ENCODE assay signal across 8 cellular contexts in the genomic region with DNA sequence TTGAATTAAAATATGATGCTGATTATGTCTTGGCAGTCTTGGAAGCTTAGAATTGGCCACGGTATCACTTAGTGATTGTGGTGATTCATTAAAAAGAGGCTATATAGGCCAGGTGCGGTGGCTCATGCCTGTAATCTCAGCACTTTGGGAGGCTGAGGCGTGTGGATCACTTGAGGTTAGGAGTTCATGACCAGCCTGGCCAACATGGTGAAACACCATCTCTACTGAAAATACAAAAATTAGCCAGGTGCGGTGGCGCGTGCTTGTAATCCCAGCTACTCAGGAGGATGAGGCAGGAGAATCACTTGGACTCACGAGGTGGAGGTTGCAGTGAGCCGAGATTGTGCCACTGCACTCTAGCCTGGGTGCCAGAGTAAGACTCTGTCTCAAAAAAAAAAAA. TPM values are rescaled to one million over a fixed set of nuclear protein-coding genes. Genes with fewer than 3 reads are reported as not detected.
DNase-seq lines count a peak whose midpoint lies in the region; ATAC-seq and TF ChIP-seq lines count a peak whose summit lies in the region.
"Not testable (repeated sequence)": the region's sequence is repeated elsewhere in the genome, so short reads cannot be mapped to it uniquely, and the experiment has no call there.

No MANE protein-coding gene starts in this region.

- H3K4me3 Mint-ChIP-seq in activated CD4-positive, alpha-beta memory T cell treated with anti-CD3 and anti-CD28 coated beads for 36 hours, result peak overlapping the region; percentile 88
- peak overlapping the region; percentile 92 to 99 (median 96) for H3K4me3 Mint-ChIP-seq in brain

- H3K4me1 ChIP-seq in DOHH2 (ENCODE audit: control insufficient read depth, low read length), result peaks cover 33% of the 10 kb centered on the region
- not testable (repeated sequence) for H3K4me1 ChIP-seq in NT2/D1 (ENCODE audit: insufficient read depth, insufficient read length); mesodermal cell (ENCODE audit: control insufficient read depth, insufficient read depth, low read length, poor library complexity, severe bottlenecking); uterus
- H3K4me1 ChIP-seq in gastrocnemius medialis, result peaks cover 39 to 50% of the 10 kb centered on the region in 2 donors

- intact Hi-C loops in activated CD4-positive, alpha-beta memory T cell treated with anti-CD3 and anti-CD28 coated beads for 36 hours (cut with micrococcal nuclease); uterus (cut with DNase I; ENCODE audit: low total_unique reads): not testable (repeated sequence)
- intact Hi-C loops in gastrocnemius medialis (cut with DNase I; ENCODE audit: low total_unique reads), result loop anchor here (5.0 kb wide), 1 partner anchor 66 kb away; no protein-coding TSS in a partner anchor

- not testable (repeated sequence) for DNase-seq in NT2/D1 (ENCODE audit: low read depth, low spot score); foreskin fibroblast; uterus
- DNase-seq in activated CD4-positive, alpha-beta memory T cell treated with anti-CD3 and anti-CD28 coated beads for 36 hours, result peak; percentile 33
- peak; percentile 73 to 82 for DNase-seq in gastrocnemius medialis

- in situ Hi-C loops in gastrocnemius medialis (cut with MboI; ENCODE audit: low sequenced_read_pairs in 4 of 4), result loop anchor here in 1 of 4 donors (5.0 kb wide), 1 partner anchor 84 kb away; no protein-coding TSS in a partner anchor

- CTCF ChIA-PET in activated CD4-positive, alpha-beta memory T cell treated with anti-CD3 and anti-CD28 coated beads for 36 hours (lab: Charles Lee), result interaction anchor here (1.0 to 1.2 kb wide), 2 partner anchors 83 to 86 kb away, joined by 3 to 5 read pairs; no protein-coding TSS in a partner anchor

- POLR2A ChIA-PET in activated CD4-positive, alpha-beta memory T cell treated with anti-CD3 and anti-CD28 coated beads for 36 hours (lab: Charles Lee), result interaction anchor here (0.7 to 1.2 kb wide), 3 partner anchors 10 to 51 kb away, joined by 3 to 5 read pairs (median 3); no protein-coding TSS in a partner anchor

- 36 to 75% methylated on average over 2 to 4 of the region's 8 CpGs for WGBS in mesodermal cell (ENCODE audit: insufficient coverage in 2 of 2), 2 experiments

- H3K9ac ChIP-seq in NT2/D1 (ENCODE audit: insufficient read length, low read depth), result not testable (repeated sequence)

- H3K4me2 ChIP-seq in DOHH2 (ENCODE audit: low read length), result peak overlapping the region; percentile 80

- H3K27me3 Mint-ChIP-seq in activated CD4-positive, alpha-beta memory T cell treated with anti-CD3 and anti-CD28 coated beads for 36 hours; brain: not testable (repeated sequence)

- H3K27ac Mint-ChIP-seq in activated CD4-positive, alpha-beta memory T cell treated with anti-CD3 and anti-CD28 coated beads for 36 hours, result not testable (repeated sequence)
- H3K27ac Mint-ChIP-seq in brain, result peak overlapping the region in 3 of 5 experiments; percentile 48 to 95 (median 84)

- H3K9me2 ChIP-seq in DOHH2 (replicated peaks; ENCODE audit: control insufficient read depth, low read length), result not testable (repeated sequence)

- H3K4me3 ChIP-seq in DOHH2 (ENCODE audit: low read length), result peak overlapping the region; percentile 80; the same call in 1 of the 2 replicates
- H3K4me3 ChIP-seq in NT2/D1 (ENCODE audit: insufficient read length, low read depth), result peak overlapping the region; percentile 91
- H3K4me3 ChIP-seq in foreskin fibroblast (ENCODE audit: low read depth in 1 of 2, low read length in 2 of 2), result peak overlapping the region; percentile 58 to 83
- peak overlapping the region; percentile 79 for H3K4me3 ChIP-seq in mesodermal cell (ENCODE audit: extremely low read depth, insufficient read depth, low read length, poor library complexity, severe bottlenecking)
- peak overlapping the region; percentile 70 to 90 (median 82) for H3K4me3 ChIP-seq in gastrocnemius medialis
- peak overlapping the region in 1 of 2 donors; percentile 91 for H3K4me3 ChIP-seq in uterus

- H3F3A ChIP-seq in DOHH2 (ENCODE audit: control insufficient read depth, insufficient read depth), result not testable (repeated sequence)

- peaks cover 60% of the 10 kb centered on the region for H3K4me1 Mint-ChIP-seq in activated CD4-positive, alpha-beta memory T cell treated with anti-CD3 and anti-CD28 coated beads for 36 hours (ENCODE audit: low read depth)
- peaks cover 66% of the 10 kb centered on the region for H3K4me1 Mint-ChIP-seq in brain

- H3K9me3 ChIP-seq in DOHH2 (ENCODE audit: control insufficient read depth, insufficient read depth, low read length); NT2/D1 (ENCODE audit: insufficient read depth, low read length); mesodermal cell (ENCODE audit: control insufficient read depth, low read length); gastrocnemius medialis; uterus: not testable (repeated sequence)

- peaks cover 23% of the 10 kb centered on the region for H4K20me1 ChIP-seq in DOHH2 (ENCODE audit: control insufficient read depth, insufficient read depth, low read depth, low read length)

- H3K36me3 ChIP-seq in DOHH2 (ENCODE audit: control insufficient read depth, low read length), result peaks cover 18% of the 10 kb centered on the region
- not testable (repeated sequence) for H3K36me3 ChIP-seq in NT2/D1 (ENCODE audit: insufficient read depth, insufficient read length, low read length); mesodermal cell (ENCODE audit: control insufficient read depth, insufficient read depth, low read length); gastrocnemius medialis; uterus

- not testable (repeated sequence) for H3K27ac ChIP-seq in DOHH2 (ENCODE audit: low read depth, low read length); mesodermal cell (ENCODE audit: low read depth, low read length, severe bottlenecking)
- peak overlapping the region; percentile 92 to 99 (median 99) for H3K27ac ChIP-seq in gastrocnemius medialis
- H3K27ac ChIP-seq in uterus, result peak overlapping the region; percentile 95 to 98

- H3K36me3 Mint-ChIP-seq in activated CD4-positive, alpha-beta memory T cell treated with anti-CD3 and anti-CD28 coated beads for 36 hours, result not testable (repeated sequence)
- peaks cover 26% of the 10 kb centered on the region for H3K36me3 Mint-ChIP-seq in brain

- peaks cover 77% of the 10 kb centered on the region for H3K79me2 ChIP-seq in DOHH2 (ENCODE audit: control insufficient read depth, low read length)

- TF ChIP-seq CTCF in DOHH2 (IDR thresholded peaks at IDR 0.05; ENCODE audit: low read depth, low read length, poor library complexity, severe bottlenecking); brain (conservative IDR thresholded peaks at IDR 0.05); foreskin fibroblast (IDR thresholded peaks at IDR 0.05; ENCODE audit: low read depth, low read length); gastrocnemius medialis (IDR thresholded peaks at IDR 0.05 in 4 of 5, conservative IDR thresholded peaks at IDR 0.05 in 1 of 5); uterus (IDR thresholded peaks at IDR 0.05): not testable (repeated sequence)

- TF ChIP-seq POLR2A in gastrocnemius medialis (IDR thresholded peaks at IDR 0.05), result peak in 1 of 2 donors; percentile 37
- not testable (repeated sequence) for TF ChIP-seq POLR2A in uterus (IDR thresholded peaks at IDR 0.05)

- not testable (repeated sequence) for ATAC-seq in gastrocnemius medialis

- H3K27me3 ChIP-seq in DOHH2 (ENCODE audit: control insufficient read depth, low read length); NT2/D1 (ENCODE audit: insufficient read depth, insufficient read length); gastrocnemius medialis; uterus: not testable (repeated sequence)

- H3K9me3 Mint-ChIP-seq in activated CD4-positive, alpha-beta memory T cell treated with anti-CD3 and anti-CD28 coated beads for 36 hours, result not testable (repeated sequence)
- peaks cover 7 to 13% (median 11%) of the 10 kb centered on the region in 5 experiments for H3K9me3 Mint-ChIP-seq in brain

RNA-seq across cellular contexts. Expression of gene PPM1B, which starts 2.8 kb away (rescaled TPM):
- total RNA-seq in activated CD4-positive, alpha-beta memory T cell treated with anti-CD3 and anti-CD28 coated beads for 36 hours, result 10 to 100 TPM; 41.6 to 45.2 TPM
- 24.2 TPM for polyA plus RNA-seq in brain (ENCODE audit: insufficient read depth, low read depth, low replicate concordance)
- 32.8 TPM for polyA plus RNA-seq in mesodermal cell (2013, experiment 1 of 2)
- polyA plus RNA-seq in mesodermal cell (2013, experiment 2 of 2), result 36.1 TPM
- total RNA-seq in gastrocnemius medialis (100 to 1,000 TPM in 2 of 4 donors, 10 to 100 TPM in 2; 73.5 to 124 (median 101) TPM), uterus (10 to 100 TPM; 26.6 to 63.3 (median 57.5) TPM)
